In the genomic region with DNA sequence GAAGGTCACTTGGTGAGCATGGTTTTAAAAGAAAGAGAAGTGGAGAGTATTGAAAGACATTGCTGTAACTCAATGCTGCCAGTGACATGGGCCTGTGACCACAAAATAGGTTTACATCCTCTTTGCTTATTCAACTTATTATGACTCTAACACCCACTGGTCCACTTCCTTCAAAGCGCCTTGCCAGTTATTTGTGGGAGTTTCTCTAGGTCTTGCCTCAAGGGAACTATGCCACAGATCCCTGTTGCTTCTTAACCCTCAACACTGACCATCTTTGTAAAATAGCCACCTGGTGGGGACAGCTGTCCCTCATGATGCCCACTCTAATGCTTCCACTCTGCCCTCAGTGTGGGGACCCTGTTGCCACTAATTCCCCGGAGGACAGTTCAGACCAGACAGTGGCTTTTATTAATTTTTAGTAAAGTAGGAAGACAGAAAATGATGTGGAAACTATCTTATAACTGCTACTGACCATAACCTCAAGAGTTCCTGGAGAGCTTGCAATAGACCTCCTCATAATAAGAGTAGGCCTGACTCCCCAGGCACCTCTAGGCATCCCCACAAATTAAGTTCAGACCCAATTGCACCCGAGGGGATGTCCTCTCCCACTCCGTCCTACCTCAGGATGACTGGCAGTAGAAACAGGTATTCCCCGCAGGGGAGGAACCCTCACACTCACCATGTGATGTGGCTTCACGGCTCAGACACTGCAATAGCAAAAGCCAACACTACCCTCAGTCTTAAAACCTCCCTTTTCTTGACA, we compare ENCODE assay signal across 11 cellular contexts. TPM values are rescaled to one million over a fixed set of nuclear protein-coding genes. Genes with fewer than 3 reads are reported as not detected.
DNase-seq lines count a peak whose midpoint lies in the region; ATAC-seq and TF ChIP-seq lines count a peak whose summit lies in the region.
"Had no signal": no experiment of that assay in that cellular context is flagged by ENCODE, and none has a peak within 500 bp of the region (broad histone marks: within the 10 kb centered on the region; RNA-seq: fewer than 3 reads in every experiment).

No MANE protein-coding gene starts in this region.

- no peaks in the 10 kb centered on the region for H3K4me1 ChIP-seq in OCI-LY7 (ENCODE audit: insufficient read depth, low read length, poor library complexity, severe bottlenecking)

- in situ Hi-C loops in GM13977 (cut with MboI; ENCODE audit: low pct_unique_long_range_greater_than_20kb, low sequenced_read_pairs, unreplicated experiment): no loop called here

- BruUV-seq in OCI-LY7 (replicated peaks; lab: Mats Ljungman, UMichigan): no TSS peak

- H3K9me3 ChIP-seq in OCI-LY7 (ENCODE audit: low read length): no peaks in the 10 kb centered on the region
- H3K9me3 ChIP-seq: neutrophil had no signal

- TF ChIP-seq CTCF in GM13977 (IDR thresholded peaks at IDR 0.05; ENCODE audit: extremely low read depth, insufficient read depth, missing control alignments): no peak
- no peak for TF ChIP-seq CTCF in OCI-LY7 (conservative IDR thresholded peaks at IDR 0.05; ENCODE audit: low read length)

- H3K4me3 ChIP-seq in OCI-LY7 (ENCODE audit: low read depth, low read length, poor library complexity, severe bottlenecking): no peak overlapping the region

- H3K4me2 ChIP-seq in OCI-LY7 (ENCODE audit: low read length): no peak overlapping the region

- H4K20me1 ChIP-seq in OCI-LY7 (ENCODE audit: insufficient read depth, low read length): no peaks in the 10 kb centered on the region

- ATAC-seq in GM21390 (IDR thresholded peaks at IDR 0.05; ENCODE audit: unreplicated experiment): peak; percentile 96
- ATAC-seq in HG03135 (IDR thresholded peaks at IDR 0.05; ENCODE audit: unreplicated experiment): peak; percentile 98

- CTCF ChIA-PET in OCI-LY7 (lab: Charles Lee; ENCODE audit: unreplicated experiment): no interaction called here

- no peaks in the 10 kb centered on the region for H3K9me2 ChIP-seq in OCI-LY7 (ENCODE audit: insufficient read depth, low read length)

- no peak overlapping the region for H3K27ac ChIP-seq in OCI-LY7 (ENCODE audit: low read depth, low read length, poor library complexity, severe bottlenecking)
- H3K27ac ChIP-seq: neutrophil had no signal

- H3K79me2 ChIP-seq in OCI-LY7 (ENCODE audit: insufficient read depth, low read depth, low read length): no peaks in the 10 kb centered on the region

- DNase-seq in GM13977 (ENCODE audit: low spot score) (peak; percentile 66), SKM-1 treated with dmso at 0.1 percent for 144 hours (lab: John Stamatoyannopoulos, UW; ENCODE audit: unreplicated experiment) (peak; percentile 93), OCI-LY7 (ENCODE audit: low spot score) (no peak), LoVo (ENCODE audit: low spot score) (no peak), AG20443 (ENCODE audit: low spot score) (no peak)
- DNase-seq in activated T-cell treated with anti-CD3 and anti-CD28 coated beads, Interleukin-2, amount 50 U/mL, for 48 hours: no peak
- DNase-seq: CD4-positive, CD25-positive, alpha-beta regulatory T cell; HCEC 1CT had no signal

- intact Hi-C loops in OCI-LY7 (cut with micrococcal nuclease; ENCODE audit: unreplicated experiment): no loop called here

- no peaks in the 10 kb centered on the region for H3K36me3 ChIP-seq in OCI-LY7 (ENCODE audit: insufficient read depth, low read length)
- H3K36me3 ChIP-seq: neutrophil had no signal

- POLR2A ChIA-PET in OCI-LY7 (lab: Charles Lee): interaction anchor here (0.6 kb wide), 1 partner anchor 286 kb away, joined by 3 read pairs; no protein-coding TSS in a partner anchor

- H2AFZ ChIP-seq in OCI-LY7 (ENCODE audit: low read length): no peak overlapping the region

RNA-seq across cellular contexts. Expression of gene SLC25A52, which starts 31.3 kb away (rescaled TPM):
- total RNA-seq in OCI-LY7 (2014; rRNA removed; shearing (Covaris generic)): not detected in 2 replicates
- not detected in 2 replicates for total RNA-seq in OCI-LY7 (2022)
- total RNA-seq: CD4-positive, CD25-positive, alpha-beta regulatory T cell had no signal

Comparison
In these comparisons a context has a peak if more than half of its experiments do, and no peak if none do; other contexts are left out.
1. DNase-seq: peak in GM13977 (single experiment) and SKM-1 treated with dmso at 0.1 percent for 144 hours (single experiment); none in OCI-LY7 (single experiment), LoVo (single experiment), activated T-cell treated with anti-CD3 and anti-CD28 coated beads, Interleukin-2, amount 50 U/mL, for 48 hours (0 of 2) and AG20443 (single experiment).